Comparison of ENCODE assay signal across 11 cellular contexts in genomic region chr15:90212221-90213079, GRCh38. TPM values are rescaled to one million over a fixed set of nuclear protein-coding genes. Genes with fewer than 3 reads are reported as not detected.
A peak's percentile ranks its signal among the peaks of the same experiment; 100 is the strongest.
DNase-seq lines count a peak whose midpoint lies in the region; ATAC-seq, FAIRE-seq and TF ChIP-seq lines count a peak whose summit lies in the region.
"Had no signal": no experiment of that assay in that cellular context is flagged by ENCODE, and none has a peak within 500 bp of the region (broad histone marks: within the 10 kb centered on the region; RNA-seq: fewer than 3 reads in every experiment).

No MANE protein-coding gene starts in this region.

- peak overlapping the region; percentile 65 for H3K4me2 ChIP-seq in mammary epithelial cell (ENCODE audit: insufficient read depth, low read depth, low read length)

- H3K36me3 ChIP-seq in mammary epithelial cell (ENCODE audit: insufficient read depth, low read length) (peaks cover 11% of the 10 kb centered on the region), mucosa of stomach (ENCODE audit: control insufficient read depth, insufficient read depth, low read length) (no peaks in the 10 kb centered on the region), upper lobe of left lung (peaks cover 0 to 17% (median 2%) of the 10 kb centered on the region in 4 donors)

- peak overlapping the region; percentile 57 for H2AFZ ChIP-seq in mammary epithelial cell (ENCODE audit: low read depth, low read length)

- intact Hi-C loops in mammary epithelial cell (cut with micrococcal nuclease): loop anchor here (2.0 to 10.0 kb wide), 3 partner anchors 28 to 318 kb away; partner anchors contain the start of genes AP3S2 and IDH2

- BruUV-seq in mammary epithelial cell (replicated peaks; lab: Mats Ljungman, UMichigan): TSS peak; percentile 20

- DNase-seq in LoVo (ENCODE audit: low spot score) (peak; percentile 57), mammary epithelial cell (peak; percentile 95), upper lobe of left lung (peak in 1 of 2 donors; percentile 54), GM19240 (ENCODE audit: insufficient read length, low spot score) (no peak), inferior parietal cortex (ENCODE audit: extremely low spot score) (no peak), HTR-8/SVneo (ENCODE audit: insufficient read length, low spot score) (no peak)
- DNase-seq: activated CD4-positive, alpha-beta T cell treated with anti-CD3 and anti-CD28 coated beads for 1 hour; heart right ventricle; naive thymus-derived CD4-positive, alpha-beta T cell had no signal

- peak in 1 of 2 donors; percentile 52 for ATAC-seq in upper lobe of left lung (ENCODE audit: low FRiP score in 2 of 2)
- ATAC-seq: naive thymus-derived CD4-positive, alpha-beta T cell; Right ventricle myocardium inferior had no signal

- H3K4me1 ChIP-seq in mammary epithelial cell (ENCODE audit: insufficient read depth, low read length) (peaks cover 52% of the 10 kb centered on the region), mucosa of stomach (ENCODE audit: control insufficient read depth, insufficient read depth, low read length) (peaks cover 53% of the 10 kb centered on the region), upper lobe of left lung (peaks cover 26 to 52% (median 33%) of the 10 kb centered on the region in 4 donors)

- H3K9me3 ChIP-seq in mammary epithelial cell (replicated peaks; ENCODE audit: insufficient read depth, low read length): no peaks in the 10 kb centered on the region
- H3K9me3 ChIP-seq in mucosa of stomach (ENCODE audit: control insufficient read depth, low read length): no peaks in the 10 kb centered on the region
- no peaks in the 10 kb centered on the region for H3K9me3 ChIP-seq in upper lobe of left lung
- H3K9me3 ChIP-seq: heart right ventricle had no signal

- peak overlapping the region; percentile 63 for H3K9ac ChIP-seq in mammary epithelial cell (ENCODE audit: insufficient read depth, low read length)
- peak overlapping the region; percentile 86 for H3K9ac ChIP-seq in mucosa of stomach (ENCODE audit: low read length)

- dilution Hi-C loops in mammary epithelial cell (cut with HindIII; ENCODE audit: low sequenced_read_pairs): no loop called here

- TF ChIP-seq CTCF in mammary epithelial cell (conservative IDR thresholded peaks at IDR 0.05 in 1 of 2, IDR thresholded peaks at IDR 0.05 in 1 of 2; ENCODE audit: extremely low read depth in 1 of 2, insufficient read depth in 1 of 2, low read depth in 1 of 2, low read length in 2 of 2): no peak
- no peak for TF ChIP-seq CTCF in upper lobe of left lung (IDR thresholded peaks at IDR 0.05)

- H4K20me1 ChIP-seq in mammary epithelial cell (ENCODE audit: insufficient read depth, low read length): no peaks in the 10 kb centered on the region

- TF ChIP-seq POLR2A in upper lobe of left lung (IDR thresholded peaks at IDR 0.05): no peak

- peak overlapping the region; percentile 87 for H3K27ac ChIP-seq in mammary epithelial cell (ENCODE audit: insufficient read depth, low read depth, low read length)
- peak overlapping the region; percentile 51 to 77 (median 58) for H3K27ac ChIP-seq in upper lobe of left lung

- in situ Hi-C loops in mammary epithelial cell (cut with MboI; ENCODE audit: low sequenced_read_pairs in 2 of 2): no loop called here

- H3K79me2 ChIP-seq in mammary epithelial cell (ENCODE audit: insufficient read depth, low read length): peaks cover 79% of the 10 kb centered on the region

- WGBS in mammary epithelial cell (ENCODE audit: low coverage, missing lambda C conversion rate): 11% methylated on average over 31 of the region's 35 CpGs
- 69 to 73% methylated on average over 30 to 35 of the region's 35 CpGs for WGBS in upper lobe of left lung, 2 donors

- TF ChIP-seq EP300 in upper lobe of left lung (IDR thresholded peaks at IDR 0.05): no peak

- CTCF ChIA-PET in mammary epithelial cell (lab: Charles Lee; ENCODE audit: low non-redundant PET): interaction anchor here (0.5 to 0.7 kb wide), 2 partner anchors 22 to 103 kb away, joined by 3 to 7 read pairs; partner anchors contain the start of genes CIB1 and GDPGP1

- no peak for FAIRE-seq in HTR-8/SVneo (lab: Jason Lieb, UNC)

- peak overlapping the region in 2 of 3 experiments; percentile 5 to 9 for H3K4me3 ChIP-seq in mammary epithelial cell (replicated peaks in 1 of 3; ENCODE audit: insufficient read depth in 1 of 3, low read depth in 2 of 3, low read length in 3 of 3)
- peak overlapping the region; percentile 18 for H3K4me3 ChIP-seq in mucosa of stomach (ENCODE audit: low read length)
- no peak overlapping the region for H3K4me3 ChIP-seq in upper lobe of left lung
- H3K4me3 ChIP-seq: heart right ventricle had no signal

- H3K27me3 ChIP-seq in mammary epithelial cell (ENCODE audit: insufficient read depth, low read length) (no peaks in the 10 kb centered on the region), mucosa of stomach (ENCODE audit: control insufficient read depth, insufficient read depth, low read length) (no peaks in the 10 kb centered on the region), upper lobe of left lung (no peaks in the 10 kb centered on the region)
- H3K27me3 ChIP-seq: heart right ventricle had no signal

RNA-seq across cellular contexts. Expression of gene SEMA4B, which starts 11.3 kb away (rescaled TPM):
- total RNA-seq in mammary epithelial cell (100 to 1,000 TPM in 1 of 2 donors, 10 to 100 TPM in 1; 44.3 to 108 TPM), upper lobe of left lung (10 to 100 TPM; 47.6 to 81.3 (median 55.9) TPM)
- 85.9 TPM for polyA plus RNA-seq in mammary epithelial cell
- 152 TPM for polyA minus RNA-seq in mammary epithelial cell

RNA-seq across cellular contexts. Expression of gene CIB1, which starts 21.3 kb away (rescaled TPM):
- total RNA-seq in mammary epithelial cell (10 to 100 TPM; 14.8 to 74.6 TPM), upper lobe of left lung (10 to 100 TPM; 40.9 to 89.6 (median 75.5) TPM)
- polyA plus RNA-seq in mammary epithelial cell: 115 TPM
- polyA minus RNA-seq in mammary epithelial cell: 42.4 TPM

RNA-seq across cellular contexts. Expression of gene GDPGP1, which starts 21.6 kb away (rescaled TPM):
- total RNA-seq in mammary epithelial cell (1 to 10 TPM; 3.9 to 6.8 TPM), upper lobe of left lung (10 to 100 TPM in 3 of 6 donors, 1 to 10 TPM in 3; 7.2 to 27.2 (median 10.3) TPM)
- polyA plus RNA-seq in mammary epithelial cell: 2.6 TPM
- polyA minus RNA-seq in mammary epithelial cell: 7.6 TPM

RNA-seq across cellular contexts. Expression of gene TTLL13, which starts 36.9 kb away (rescaled TPM):
- total RNA-seq in mammary epithelial cell (under 1 TPM; 0.17 to 0.21 TPM), upper lobe of left lung (under 1 TPM in 3 of 6 donors, not detected in 3; 0.39 to 0.89 (median 0.49) TPM)
- 0.02 TPM for polyA plus RNA-seq in mammary epithelial cell
- not detected for polyA minus RNA-seq in mammary epithelial cell
- total RNA-seq: Right ventricle myocardium inferior had no signal
- polyA plus RNA-seq: naive thymus-derived CD4-positive, alpha-beta T cell had no signal

RNA-seq across cellular contexts. Expression of gene NGRN, which starts 53.0 kb away (rescaled TPM):
- total RNA-seq in mammary epithelial cell (10 to 100 TPM; 55.3 to 77.2 TPM), upper lobe of left lung (10 to 100 TPM; 35.6 to 74.2 (median 62.6) TPM)
- 36.4 TPM for polyA plus RNA-seq in mammary epithelial cell
- polyA minus RNA-seq in mammary epithelial cell: 11.9 TPM

Comparison
In these comparisons a context has a peak if more than half of its experiments do, and no peak if none do; other contexts are left out.
1. DNase-seq: peak in LoVo (single experiment) and mammary epithelial cell (single experiment); none in GM19240 (single experiment), inferior parietal cortex (single experiment) and HTR-8/SVneo (single experiment).
2. H3K4me3 ChIP-seq: peak in mammary epithelial cell (2 of 3) and mucosa of stomach (single experiment); none in upper lobe of left lung (0 of 4).